In the genomic region with DNA sequence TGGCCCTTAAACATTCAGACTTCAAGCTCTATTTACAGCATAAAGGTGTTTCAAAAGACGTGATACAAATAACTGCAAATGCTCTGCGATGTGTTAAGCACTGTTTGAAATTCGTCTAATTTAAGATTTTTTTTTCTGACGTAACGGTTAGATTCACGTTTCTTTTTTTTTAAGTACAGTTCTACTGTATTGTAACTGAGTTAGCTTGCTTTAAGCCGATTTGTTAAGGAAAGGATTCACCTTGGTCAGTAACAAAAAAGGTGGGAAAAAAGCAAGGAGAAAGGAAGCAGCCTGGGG, we compare ENCODE assay signal across 9 cellular contexts. TPM values are rescaled to one million over a fixed set of nuclear protein-coding genes. Genes with fewer than 3 reads are reported as not detected.
A peak's percentile ranks its signal among the peaks of the same experiment; 100 is the strongest.
DNase-seq lines count a peak whose midpoint lies in the region; ATAC-seq and TF ChIP-seq lines count a peak whose summit lies in the region.
"Had no signal": no experiment of that assay in that cellular context is flagged by ENCODE, and none has a peak within 500 bp of the region (broad histone marks: within the 10 kb centered on the region; RNA-seq: fewer than 3 reads in every experiment).

No MANE protein-coding gene starts in this region.

- H3K27ac ChIP-seq in CD8-positive, alpha-beta memory T cell (ENCODE audit: low read depth, low read length): no peak overlapping the region
- no peak overlapping the region for H3K27ac ChIP-seq in OCI-LY3 (ENCODE audit: low read length)
- peak overlapping the region; percentile 33 for H3K27ac ChIP-seq in parathyroid adenoma

- H3K4me2 ChIP-seq in OCI-LY3 (ENCODE audit: low read length): peak overlapping the region; percentile 82
- peak overlapping the region; percentile 91 for H3K4me2 ChIP-seq in parathyroid adenoma (ENCODE audit: low read length)

- H3K36me3 ChIP-seq in CD8-positive, alpha-beta memory T cell (ENCODE audit: insufficient read depth, low read length): no peaks in the 10 kb centered on the region
- H3K36me3 ChIP-seq in OCI-LY3 (replicated peaks; ENCODE audit: low read depth, low read length): no peaks in the 10 kb centered on the region
- no peaks in the 10 kb centered on the region for H3K36me3 ChIP-seq in parathyroid adenoma (ENCODE audit: control insufficient read depth, insufficient read depth, low read length)
- no peaks in the 10 kb centered on the region for H3K36me3 ChIP-seq in mucosa of descending colon (ENCODE audit: low read depth)

- no peaks in the 10 kb centered on the region for H3K79me2 ChIP-seq in OCI-LY3 (ENCODE audit: low read length)
- H3K79me2 ChIP-seq in parathyroid adenoma: no peaks in the 10 kb centered on the region

- no peaks in the 10 kb centered on the region for H4K20me1 ChIP-seq in OCI-LY3 (ENCODE audit: insufficient read depth, low read length)

- H3K27me3 ChIP-seq in CD8-positive, alpha-beta memory T cell (ENCODE audit: insufficient read depth, low read length, poor library complexity, severe bottlenecking): peaks cover 19% of the 10 kb centered on the region
- H3K27me3 ChIP-seq in OCI-LY3 (ENCODE audit: low read depth, low read length) (0 out of 2 replicates have a peak, but pooled peaks cover 3% of the 10 kb centered on the region), parathyroid adenoma (ENCODE audit: control insufficient read depth, insufficient read depth, low read length) (no peaks in the 10 kb centered on the region)

- 0 out of 2 replicates have a peak overlapping the region, but pooled peaks have one; percentile 26 for H3K9ac ChIP-seq in OCI-LY3 (ENCODE audit: low read length)
- no peak overlapping the region for H3K9ac ChIP-seq in parathyroid adenoma

- intact Hi-C loops in mucosa of descending colon (cut with DNase I, micrococcal nuclease): no loop called here

- no peaks in the 10 kb centered on the region for H3K9me3 ChIP-seq in CD8-positive, alpha-beta memory T cell (ENCODE audit: low read length)
- H3K9me3 ChIP-seq in OCI-LY3 (ENCODE audit: insufficient read depth, low read length) (no peaks in the 10 kb centered on the region), parathyroid adenoma (ENCODE audit: control insufficient read depth, low read length) (no peaks in the 10 kb centered on the region), mucosa of descending colon (no peaks in the 10 kb centered on the region)

- H3K9me3 Mint-ChIP-seq in CD8-positive, alpha-beta memory T cell: no peaks in the 10 kb centered on the region

- ATAC-seq in HG03439 (IDR thresholded peaks at IDR 0.05; ENCODE audit: unreplicated experiment) (no peak), HG02763 (IDR thresholded peaks at IDR 0.05; ENCODE audit: unreplicated experiment) (no peak), mucosa of descending colon (no peak)

- peak overlapping the region in 6 of 8 donors; percentile 35 to 86 (median 66) for H3K27ac Mint-ChIP-seq in CD8-positive, alpha-beta memory T cell

- H3K4me3 Mint-ChIP-seq in CD8-positive, alpha-beta memory T cell: peak overlapping the region; percentile 85 to 97 (median 89)

- no peak for DNase-seq in CD8-positive, alpha-beta memory T cell
- no peak for DNase-seq in epithelial cell of esophagus (ENCODE audit: low read depth)
- no peak for DNase-seq in mucosa of descending colon
- DNase-seq in stimulated activated CD4-positive, alpha-beta T cell treated with anti-CD3 and anti-CD28 coated beads, Interleukin-2, amount 100 ng/mL, for 24 hours: no peak

- H3K36me3 Mint-ChIP-seq in CD8-positive, alpha-beta memory T cell: no peaks in the 10 kb centered on the region

- H3K27me3 Mint-ChIP-seq in CD8-positive, alpha-beta memory T cell: peaks cover 14 to 16% of the 10 kb centered on the region in 2 donors

- TF ChIP-seq CTCF in OCI-LY3 (IDR thresholded peaks at IDR 0.05; ENCODE audit: low read depth, low read length) (no peak), epithelial cell of esophagus (IDR thresholded peaks at IDR 0.05; ENCODE audit: insufficient read depth, low read depth, low read length, missing control alignments) (no peak), parathyroid adenoma (IDR thresholded peaks at IDR 0.05) (no peak), mucosa of descending colon (IDR thresholded peaks at IDR 0.05) (no peak)

- peak overlapping the region; percentile 66 for H3K4me3 ChIP-seq in CD8-positive, alpha-beta memory T cell (ENCODE audit: low read length)
- H3K4me3 ChIP-seq in OCI-LY3 (ENCODE audit: low read length): peak overlapping the region; percentile 88
- peak overlapping the region; percentile 51 for H3K4me3 ChIP-seq in epithelial cell of esophagus (ENCODE audit: low read length)
- peak overlapping the region; percentile 77 for H3K4me3 ChIP-seq in parathyroid adenoma (ENCODE audit: low read depth, low read length)
- no peak overlapping the region for H3K4me3 ChIP-seq in mucosa of descending colon

- peaks cover 16 to 30% (median 17%) of the 10 kb centered on the region in 3 donors for H3K4me1 Mint-ChIP-seq in CD8-positive, alpha-beta memory T cell

- H2AFZ ChIP-seq in OCI-LY3 (ENCODE audit: low read depth, low read length): peak overlapping the region; percentile 90
- peak overlapping the region; percentile 99 for H2AFZ ChIP-seq in parathyroid adenoma

- H3K4me1 ChIP-seq in CD8-positive, alpha-beta memory T cell (ENCODE audit: insufficient read depth, low read length): peaks cover 28% of the 10 kb centered on the region
- no peaks in the 10 kb centered on the region; the same call in 1 of the 2 replicates for H3K4me1 ChIP-seq in OCI-LY3 (ENCODE audit: low read length)
- H3K4me1 ChIP-seq in parathyroid adenoma: no peaks in the 10 kb centered on the region
- peaks cover 15% of the 10 kb centered on the region for H3K4me1 ChIP-seq in mucosa of descending colon (ENCODE audit: low read depth)

- POLR2A ChIA-PET in CD8-positive, alpha-beta memory T cell (lab: Charles Lee): no interaction called here

- CTCF ChIA-PET in CD8-positive, alpha-beta memory T cell (lab: Charles Lee): interaction anchor here (0.9 to 1.4 kb wide), 4 partner anchors 17 to 236 kb away, joined by 3 to 4 read pairs (median 3); no protein-coding TSS in a partner anchor

RNA-seq across cellular contexts. Expression of a gene that starts 0.7 kb away (rescaled TPM):
- under 1 TPM; 0.42 TPM for total RNA-seq in CD8-positive, alpha-beta memory T cell
- polyA plus RNA-seq in CD8-positive, alpha-beta memory T cell: 0.36 TPM
- total RNA-seq in mucosa of descending colon: 10 to 100 TPM in 1 of 3 donors, 1 to 10 TPM in 1, under 1 TPM in 1; 0.72 to 61.5 (median 1.4) TPM

RNA-seq across cellular contexts. Expression of a gene that starts 49.0 kb away (rescaled TPM):
- total RNA-seq in CD8-positive, alpha-beta memory T cell: not detected
- polyA plus RNA-seq in CD8-positive, alpha-beta memory T cell: not detected
- not detected for total RNA-seq in mucosa of descending colon
- total RNA-seq: H4 had no signal
